ENCODE assay signal across 15 cellular contexts in the genomic region with DNA sequence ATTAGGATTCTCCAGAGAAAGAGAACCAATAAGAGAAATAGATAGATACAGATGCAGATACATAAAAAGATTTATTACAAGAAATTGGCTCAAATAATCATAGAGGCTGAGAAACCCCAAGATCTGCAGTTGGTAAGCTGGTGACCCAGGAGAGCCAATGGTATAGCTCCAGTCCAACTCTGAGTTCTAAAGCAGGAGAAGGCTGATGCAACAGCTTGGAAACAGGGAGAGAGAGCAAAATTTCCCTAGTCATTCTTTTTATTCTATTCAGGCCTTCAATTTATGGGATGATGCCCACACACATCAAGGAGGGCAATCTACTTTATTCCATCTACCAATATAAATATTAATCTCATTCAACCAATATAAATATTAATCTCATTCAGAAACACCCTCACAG.
"Had no signal": no experiment of that assay in that cellular context is flagged by ENCODE, and none has a peak within 500 bp of the region (broad histone marks: within the 10 kb centered on the region; RNA-seq: fewer than 3 reads in every experiment).

No MANE protein-coding gene starts in this region.

- H3K4me3 ChIP-seq: body of pancreas, gastrocnemius medialis, prostate gland, right lobe of liver, suprapubic skin had no signal

- DNase-seq: activated CD4-positive, alpha-beta T cell treated with anti-CD3 and anti-CD28 coated beads, Interleukin-2, amount 50 U/mL, for 4 hours; activated naive CD4-positive, alpha-beta T cell treated with anti-CD3 and anti-CD28 coated beads, Interleukin-2, amount 50 U/mL, for 16 hours; activated T-cell treated with anti-CD3 and anti-CD28 coated beads, Interleukin-2, amount 50 U/mL, for 1 hour; body of pancreas; cerebellar nuclear complex; gastrocnemius medialis; islet precursor cell; mammary epithelial cell; occipital lobe; right lobe of liver; stimulated activated CD4-positive, alpha-beta T cell treated with anti-CD3 and anti-CD28 coated beads, Interleukin-12 subunit alpha, Interleukin-12 subunit beta, amount 100 ng/mL, for 4 hours; stimulated activated CD4-positive, alpha-beta T cell treated with anti-CD3 and anti-CD28 coated beads, Interleukin-2, amount 100 ng/mL, for 48 hours; stimulated activated naive CD4-positive, alpha-beta T cell treated with Interleukin-2 at 50 U/mL for 16 hours had no signal

- H3K36me3 ChIP-seq: gastrocnemius medialis, prostate gland, right lobe of liver, suprapubic skin had no signal

- H3K27me3 ChIP-seq: body of pancreas, gastrocnemius medialis, right lobe of liver, suprapubic skin had no signal

- H3K9me3 ChIP-seq: body of pancreas, gastrocnemius medialis, prostate gland, right lobe of liver, suprapubic skin had no signal

- H3K27ac ChIP-seq: body of pancreas, gastrocnemius medialis, prostate gland, right lobe of liver, suprapubic skin had no signal

- H3K4me1 ChIP-seq: body of pancreas, gastrocnemius medialis, prostate gland, right lobe of liver, suprapubic skin had no signal
